2 cellular contexts compared by ENCODE assay signal in the genomic region with DNA sequence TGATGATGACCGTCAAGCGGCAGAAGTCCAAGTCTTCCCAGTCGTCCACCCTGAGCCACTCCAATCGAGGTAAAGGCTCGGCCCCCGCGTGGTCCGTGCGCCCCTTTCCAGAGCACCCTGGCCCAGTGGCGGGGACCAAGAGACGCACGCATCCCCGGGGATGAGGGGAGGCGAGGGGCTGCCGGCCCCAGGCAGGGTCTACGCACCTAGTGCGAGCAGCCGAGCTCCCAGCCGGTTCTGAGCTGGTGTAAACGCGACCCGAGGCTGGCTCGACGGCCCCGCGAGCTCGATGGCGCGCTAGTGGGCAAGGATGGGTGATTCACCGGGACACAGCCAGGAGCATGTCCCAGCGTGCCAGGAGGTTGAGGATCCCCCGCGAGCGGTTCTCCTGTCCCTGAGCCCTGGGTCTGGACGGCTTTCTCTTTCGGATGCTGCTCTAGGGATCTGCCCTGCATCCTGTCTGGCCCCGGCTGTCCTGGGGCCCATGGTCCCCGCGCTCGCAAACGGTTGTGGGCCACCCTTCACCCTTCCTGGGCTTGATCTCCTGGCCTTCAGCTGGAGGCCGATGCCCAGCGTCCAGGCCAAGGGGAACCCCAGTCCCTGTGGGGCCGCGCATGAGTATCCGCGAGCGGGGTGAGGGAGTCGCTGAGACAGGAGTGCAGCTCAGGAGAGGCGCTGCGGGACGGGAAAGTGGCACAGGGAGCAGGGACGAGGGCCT.
TF ChIP-seq lines count a peak whose summit lies in the region.

No MANE protein-coding gene starts in this region.

TF ChIP-seq in IMR-90, 13 proteins besides CTCF, POLR2A, EP300 and RAD21:
- TF ChIP-seq, protein P1, sequence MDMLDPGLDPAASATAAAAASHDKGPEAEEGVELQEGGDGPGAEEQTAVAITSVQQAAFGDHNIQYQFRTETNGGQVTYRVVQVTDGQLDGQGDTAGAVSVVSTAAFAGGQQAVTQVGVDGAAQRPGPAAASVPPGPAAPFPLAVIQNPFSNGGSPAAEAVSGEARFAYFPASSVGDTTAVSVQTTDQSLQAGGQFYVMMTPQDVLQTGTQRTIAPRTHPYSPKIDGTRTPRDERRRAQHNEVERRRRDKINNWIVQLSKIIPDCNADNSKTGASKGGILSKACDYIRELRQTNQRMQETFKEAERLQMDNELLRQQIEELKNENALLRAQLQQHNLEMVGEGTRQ (IDR thresholded peaks at IDR 0.05; ENCODE audit: low read depth, low read length), result no peak
- TF ChIP-seq CHD1 (IDR thresholded peaks at IDR 0.05; ENCODE audit: low read depth, low read length), result no peak
- TF ChIP-seq RCOR1 (IDR thresholded peaks at IDR 0.05; ENCODE audit: insufficient replicate concordance, low read length), result no peak
- TF ChIP-seq SMC3 (IDR thresholded peaks at IDR 0.05; ENCODE audit: low read depth, low read length), result no peak
- TF ChIP-seq ELK1 (IDR thresholded peaks at IDR 0.05; ENCODE audit: borderline replicate concordance, low read depth, low read length), result no peak
- TF ChIP-seq NFE2L2 (IDR thresholded peaks at IDR 0.05; ENCODE audit: low read depth, low read length), result no peak
- TF ChIP-seq RFX5 (IDR thresholded peaks at IDR 0.05; ENCODE audit: low read depth, low read length), result no peak
- no peak for TF ChIP-seq CEBPB (IDR thresholded peaks at IDR 0.05; ENCODE audit: low read depth, low read length)
- no peak for TF ChIP-seq MXI1 (IDR thresholded peaks at IDR 0.05; ENCODE audit: borderline replicate concordance, low read depth, low read length)
- TF ChIP-seq FOS (IDR thresholded peaks at IDR 0.05; ENCODE audit: low read depth, low read length), result no peak
- no peak for TF ChIP-seq BHLHE40 (IDR thresholded peaks at IDR 0.05; ENCODE audit: low read depth, low read length)
- no peak for TF ChIP-seq MAFK (IDR thresholded peaks at IDR 0.05; ENCODE audit: low read depth, low read length)
- TF ChIP-seq MAZ (IDR thresholded peaks at IDR 0.05; ENCODE audit: borderline replicate concordance, low read depth, low read length), result no peak

TF ChIP-seq in endothelial cell of umbilical vein, 7 proteins besides CTCF, POLR2A, EP300 and RAD21:
- TF ChIP-seq GATA2 (IDR thresholded peaks at IDR 0.05; ENCODE audit: insufficient read depth, insufficient read length, low read depth, low read length), result no peak
- peak; percentile 38 for TF ChIP-seq EZH2 (IDR thresholded peaks at IDR 0.05; ENCODE audit: borderline replicate concordance, low read depth, low read length, severe bottlenecking)
